In genomic region chr4:2768124-2768523, GRCh38 we compare ENCODE assay signal across 23 cellular contexts.
"Had no signal": no experiment of that assay in that cellular context is flagged by ENCODE, and none has a peak within 500 bp of the region (broad histone marks: within the 10 kb centered on the region; RNA-seq: fewer than 3 reads in every experiment).

No MANE protein-coding gene starts in this region.

- H2AFZ ChIP-seq: hepatocyte had no signal

- H3K9me3 Mint-ChIP-seq: dendritic cell treated with granulocyte-macrophage colony-stimulating factor and Interleukin-4, amounts not matched to agents 40 ng/mL and 50 ng/mL, for 4 days; effector memory CD8-positive, alpha-beta T cell had no signal

- H3K4me3 Mint-ChIP-seq: effector memory CD8-positive, alpha-beta T cell; naive thymus-derived CD8-positive, alpha-beta T cell; stimulated activated naive B cell treated with anti-CD40 and anti-IgM and Interleukin-4, amounts not matched to agents 10 μg/mL and 1 μg/mL and 100 μg/mL, for 72 hours; stimulated activated naive CD8-positive, alpha-beta T cell treated with anti-CD3 and anti-CD28 coated beads, Interleukin-15, amount 100 ng/mL, for 72 hours had no signal

- ATAC-seq: effector memory CD8-positive, alpha-beta T cell; foreskin keratinocyte; left colon; mucosa of descending colon; naive thymus-derived CD8-positive, alpha-beta T cell; sciatic nerve; stimulated activated naive B cell treated with anti-CD40 and anti-IgM and Interleukin-4, amounts not matched to agents 10 μg/mL and 1 μg/mL and 100 μg/mL, for 72 hours; stimulated activated naive CD8-positive, alpha-beta T cell treated with anti-CD3 and anti-CD28 coated beads, Interleukin-15, amount 100 ng/mL, for 72 hours had no signal

- DNase-seq: central memory CD4-positive, alpha-beta T cell; effector memory CD8-positive, alpha-beta T cell; esophagus squamous epithelium; foreskin keratinocyte; head of caudate nucleus; kidney; mammary epithelial cell; mucosa of descending colon; retina; stimulated activated CD4-positive, alpha-beta T cell treated with anti-CD3 and anti-CD28 coated beads, Interleukin-2, amount 100 ng/mL, for 24 hours; stimulated activated CD4-positive, alpha-beta T cell treated with anti-CD3 and anti-CD28 coated beads, Interleukin-4, amount 100 ng/mL, for 4 hours; stimulated activated naive B cell treated with anti-CD40 and anti-IgM and Interleukin-4, amounts not matched to agents 10 μg/mL and 1 μg/mL and 100 μg/mL, for 72 hours; stimulated activated naive CD8-positive, alpha-beta T cell treated with anti-CD3 and anti-CD28 coated beads, Interleukin-15, amount 100 ng/mL, for 72 hours; testis had no signal

- H3K36me3 ChIP-seq: esophagus squamous epithelium, tibial nerve had no signal

- FAIRE-seq: kidney had no signal

- H3K27me3 ChIP-seq: esophagus squamous epithelium, foreskin keratinocyte, hepatocyte, testis, tibial nerve had no signal

- H3K36me3 Mint-ChIP-seq: naive thymus-derived CD8-positive, alpha-beta T cell had no signal

- H3K27ac Mint-ChIP-seq: effector memory CD8-positive, alpha-beta T cell; naive thymus-derived CD8-positive, alpha-beta T cell; stimulated activated naive B cell treated with anti-CD40 and anti-IgM and Interleukin-4, amounts not matched to agents 10 μg/mL and 1 μg/mL and 100 μg/mL, for 72 hours; stimulated activated naive CD8-positive, alpha-beta T cell treated with anti-CD3 and anti-CD28 coated beads, Interleukin-15, amount 100 ng/mL, for 72 hours had no signal

- H3K79me2 ChIP-seq: hepatocyte had no signal

- H3K9me3 ChIP-seq: esophagus squamous epithelium, mucosa of descending colon, psoas muscle, testis, tibial nerve had no signal

- H3K4me3 ChIP-seq: esophagus squamous epithelium, hepatocyte, mucosa of descending colon, psoas muscle, skin epidermis, testis, tibial nerve had no signal

- H3K27ac ChIP-seq: epithelial cell of prostate, esophagus squamous epithelium, foreskin keratinocyte, hepatocyte, psoas muscle, skin epidermis, testis, tibial nerve had no signal

- H3K4me2 ChIP-seq: hepatocyte had no signal

- H3K27me3 Mint-ChIP-seq: dendritic cell treated with granulocyte-macrophage colony-stimulating factor and Interleukin-4, amounts not matched to agents 40 ng/mL and 50 ng/mL, for 4 days; effector memory CD8-positive, alpha-beta T cell; naive thymus-derived CD8-positive, alpha-beta T cell; stimulated activated naive B cell treated with anti-CD40 and anti-IgM and Interleukin-4, amounts not matched to agents 10 μg/mL and 1 μg/mL and 100 μg/mL, for 72 hours; stimulated activated naive CD8-positive, alpha-beta T cell treated with anti-CD3 and anti-CD28 coated beads, Interleukin-15, amount 100 ng/mL, for 72 hours had no signal

- H3K4me1 ChIP-seq: foreskin keratinocyte had no signal
